Comparison of ENCODE assay signal across 21 cellular contexts in the genomic region with DNA sequence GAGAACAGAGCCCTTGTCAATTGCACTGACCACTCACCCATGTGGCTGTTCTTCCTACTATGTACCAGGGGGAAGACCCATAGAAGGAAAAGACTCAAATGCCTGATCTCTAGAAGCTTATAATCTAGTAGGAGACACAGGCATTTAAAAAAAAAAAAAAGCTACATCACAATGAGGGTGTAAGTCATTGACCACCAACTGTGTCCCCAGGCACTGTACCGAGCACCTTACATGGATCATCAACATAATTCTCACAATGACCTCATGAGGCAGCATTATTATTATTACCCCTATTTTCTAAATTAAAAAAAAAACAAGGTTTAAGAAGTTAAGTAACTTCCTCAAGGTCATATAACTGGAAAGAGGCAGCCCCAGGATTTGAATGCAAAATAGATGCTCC.
"Had no signal": no experiment of that assay in that cellular context is flagged by ENCODE, and none has a peak within 500 bp of the region (broad histone marks: within the 10 kb centered on the region; RNA-seq: fewer than 3 reads in every experiment).

No MANE protein-coding gene starts in this region.

- H3K9me3 ChIP-seq: esophagus squamous epithelium, gastrocnemius medialis, psoas muscle, sigmoid colon, testis, tibial artery had no signal

- H3K4me3 ChIP-seq: esophagus squamous epithelium, gastrocnemius medialis, lung, psoas muscle, sigmoid colon, testis, tibial artery had no signal

- H3K36me3 ChIP-seq: esophagus squamous epithelium, gastrocnemius medialis, sigmoid colon, tibial artery had no signal

- H3K4me1 ChIP-seq: psoas muscle, sigmoid colon, testis, tibial artery had no signal

- DNase-seq: cortex of kidney; effector memory CD8-positive, alpha-beta T cell; erythroblast; esophagus squamous epithelium; gastrocnemius medialis; head of caudate nucleus; kidney; midbrain; naive thymus-derived CD4-positive, alpha-beta T cell; nucleus accumbens; psoas muscle; right cardiac atrium; sigmoid colon; stimulated activated CD4-positive, alpha-beta T cell treated with anti-CD3 and anti-CD28 coated beads, Interleukin-4, amount 100 ng/mL, for 4 hours; stimulated activated naive CD8-positive, alpha-beta T cell treated with anti-CD3 and anti-CD28 coated beads, Interleukin-15, Interleukin-2, amounts not matched to agents 100 U/mL and 50 U/mL, for 24 hours; substantia nigra; testis; tibial artery had no signal

- FAIRE-seq: endometrium, kidney had no signal

- H3K27me3 ChIP-seq: esophagus squamous epithelium, gastrocnemius medialis, sigmoid colon, testis, tibial artery had no signal

- ATAC-seq: effector memory CD8-positive, alpha-beta T cell; gastrocnemius medialis; left lobe of liver; naive thymus-derived CD4-positive, alpha-beta T cell; psoas muscle; right cardiac atrium; stimulated activated naive CD8-positive, alpha-beta T cell treated with anti-CD3 and anti-CD28 coated beads, Interleukin-15, Interleukin-2, amounts not matched to agents 100 U/mL and 50 U/mL, for 24 hours had no signal

- H3K27ac ChIP-seq: esophagus squamous epithelium, psoas muscle, sigmoid colon, testis, tibial artery had no signal
